Comparison of ENCODE assay signal across 3 cellular contexts in the genomic region with DNA sequence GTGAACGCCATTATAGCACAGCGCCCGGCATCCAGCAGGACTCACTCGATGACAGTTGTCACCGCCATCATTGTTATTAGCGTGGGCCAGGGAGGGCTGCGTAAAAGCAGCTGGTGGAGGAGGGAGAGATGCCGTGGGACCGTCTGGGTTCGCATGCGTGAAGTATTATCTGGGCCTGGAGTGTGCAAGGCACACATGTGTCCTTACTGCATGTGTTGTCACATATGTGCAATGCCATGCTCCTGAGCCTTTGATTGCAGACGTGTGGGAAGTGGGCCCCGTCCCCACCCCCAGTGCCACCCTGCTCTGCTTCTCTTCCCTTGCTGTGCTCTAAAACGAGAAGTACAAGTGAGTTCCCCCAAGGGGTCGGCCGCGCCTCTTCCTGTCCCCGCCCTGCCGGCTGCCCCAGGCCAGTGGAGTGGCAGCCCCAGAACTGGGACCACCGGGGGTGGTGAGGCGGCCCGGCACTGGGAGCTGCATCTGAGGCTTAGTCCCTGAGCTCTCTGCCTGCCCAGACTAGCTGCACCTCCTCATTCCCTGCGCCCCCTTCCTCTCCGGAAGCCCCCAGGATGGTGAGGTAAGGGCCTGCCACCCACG.
TF ChIP-seq lines count a peak whose summit lies in the region.

A gene (plus strand): TSS at position 413 of the 597 bp plus-strand sequence. CDS start 157 bp downstream, at position 570.

TF ChIP-seq in GM12891, 5 proteins besides CTCF, POLR2A, EP300 and RAD21 (continued from another document):
- peak; percentile 75 for TF ChIP-seq POLR2AphosphoS5 (IDR thresholded peaks at IDR 0.05; ENCODE audit: low read depth, low read length)

TF ChIP-seq in HepG2, 621 proteins besides CTCF, POLR2A, EP300 and RAD21 (continued from another document):
- no peak for TF ChIP-seq ADNP (CRISPR knock-in tag; IDR thresholded peaks at IDR 0.05)
- no peak for TF ChIP-seq ZSCAN31 (CRISPR knock-in tag; IDR thresholded peaks at IDR 0.05; ENCODE audit: low read depth)
- TF ChIP-seq ZBTB8A (CRISPR knock-in tag; IDR thresholded peaks at IDR 0.05; ENCODE audit: borderline replicate concordance, low read depth), result no peak
- TF ChIP-seq, protein P1, sequence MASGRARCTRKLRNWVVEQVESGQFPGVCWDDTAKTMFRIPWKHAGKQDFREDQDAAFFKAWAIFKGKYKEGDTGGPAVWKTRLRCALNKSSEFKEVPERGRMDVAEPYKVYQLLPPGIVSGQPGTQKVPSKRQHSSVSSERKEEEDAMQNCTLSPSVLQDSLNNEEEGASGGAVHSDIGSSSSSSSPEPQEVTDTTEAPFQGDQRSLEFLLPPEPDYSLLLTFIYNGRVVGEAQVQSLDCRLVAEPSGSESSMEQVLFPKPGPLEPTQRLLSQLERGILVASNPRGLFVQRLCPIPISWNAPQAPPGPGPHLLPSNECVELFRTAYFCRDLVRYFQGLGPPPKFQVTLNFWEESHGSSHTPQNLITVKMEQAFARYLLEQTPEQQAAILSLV (CRISPR knock-in tag; IDR thresholded peaks at IDR 0.05; ENCODE audit: borderline replicate concordance), result no peak
- TF ChIP-seq JARID2 (CRISPR knock-in tag; IDR thresholded peaks at IDR 0.05; ENCODE audit: insufficient replicate concordance), result no peak
- no peak for TF ChIP-seq CHD4 (IDR thresholded peaks at IDR 0.05; ENCODE audit: borderline replicate concordance, low read length)
- TF ChIP-seq ZBTB42 (CRISPR knock-in tag; IDR thresholded peaks at IDR 0.05), result no peak
- TF ChIP-seq, protein P2, sequence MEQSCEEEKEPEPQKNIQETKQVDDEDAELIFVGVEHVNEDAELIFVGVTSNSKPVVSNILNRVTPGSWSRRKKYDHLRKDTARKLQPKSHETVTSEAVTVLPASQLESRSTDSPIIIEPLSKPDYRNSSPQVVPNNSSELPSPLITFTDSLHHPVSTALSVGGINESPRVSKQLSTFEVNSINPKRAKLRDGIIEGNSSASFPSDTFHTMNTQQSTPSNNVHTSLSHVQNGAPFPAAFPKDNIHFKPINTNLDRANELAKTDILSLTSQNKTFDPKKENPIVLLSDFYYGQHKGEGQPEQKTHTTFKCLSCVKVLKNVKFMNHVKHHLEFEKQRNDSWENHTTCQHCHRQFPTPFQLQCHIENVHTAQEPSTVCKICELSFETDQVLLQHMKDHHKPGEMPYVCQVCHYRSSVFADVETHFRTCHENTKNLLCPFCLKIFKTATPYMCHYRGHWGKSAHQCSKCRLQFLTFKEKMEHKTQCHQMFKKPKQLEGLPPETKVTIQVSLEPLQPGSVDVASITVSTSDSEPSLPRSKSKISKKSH (CRISPR knock-in tag; IDR thresholded peaks at IDR 0.05; ENCODE audit: borderline replicate concordance), result no peak

TF ChIP-seq in HEK293T, 16 proteins besides CTCF, POLR2A, EP300 and RAD21:
- TF ChIP-seq, protein P3, sequence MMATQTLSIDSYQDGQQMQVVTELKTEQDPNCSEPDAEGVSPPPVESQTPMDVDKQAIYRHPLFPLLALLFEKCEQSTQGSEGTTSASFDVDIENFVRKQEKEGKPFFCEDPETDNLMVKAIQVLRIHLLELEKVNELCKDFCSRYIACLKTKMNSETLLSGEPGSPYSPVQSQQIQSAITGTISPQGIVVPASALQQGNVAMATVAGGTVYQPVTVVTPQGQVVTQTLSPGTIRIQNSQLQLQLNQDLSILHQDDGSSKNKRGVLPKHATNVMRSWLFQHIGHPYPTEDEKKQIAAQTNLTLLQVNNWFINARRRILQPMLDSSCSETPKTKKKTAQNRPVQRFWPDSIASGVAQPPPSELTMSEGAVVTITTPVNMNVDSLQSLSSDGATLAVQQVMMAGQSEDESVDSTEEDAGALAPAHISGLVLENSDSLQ (IDR thresholded peaks at IDR 0.05), result no peak
- no peak for TF ChIP-seq SP1 (IDR thresholded peaks at IDR 0.05)
- no peak for TF ChIP-seq FOXM1 (IDR thresholded peaks at IDR 0.05; ENCODE audit: borderline replicate concordance)
- no peak for TF ChIP-seq FOXA1 (IDR thresholded peaks at IDR 0.05)
- no peak for TF ChIP-seq ZNF384 (IDR thresholded peaks at IDR 0.05)
